7 cellular contexts compared by ENCODE assay signal in genomic region chr2:173990970-173991819, GRCh38. TPM values are rescaled to one million over a fixed set of nuclear protein-coding genes. Genes with fewer than 3 reads are reported as not detected.
DNase-seq lines count a peak whose midpoint lies in the region; ATAC-seq and TF ChIP-seq lines count a peak whose summit lies in the region.

No MANE protein-coding gene starts in this region.

- WGBS in body of pancreas, 2 donors: 19 to 28% methylated on average over 13 of the region's 13 CpGs

- intact Hi-C loops in body of pancreas (cut with DNase I): no loop called here

- H3K4me1 Mint-ChIP-seq in mesothelial cell of epicardium: peaks cover 31% of the 10 kb centered on the region

- H3K27me3 Mint-ChIP-seq in mesothelial cell of epicardium (ENCODE audit: low read depth): no peaks in the 10 kb centered on the region

- H3K36me3 ChIP-seq in body of pancreas (replicated peaks in 1 of 2; ENCODE audit: insufficient read depth in 1 of 2, low read depth in 2 of 2): no peaks in the 10 kb centered on the region
- H3K36me3 ChIP-seq in H7 (replicated peaks; ENCODE audit: control insufficient read depth, insufficient read depth, low read length): no peaks in the 10 kb centered on the region

- TF ChIP-seq POLR2A in GM19193 (IDR thresholded peaks at IDR 0.05; ENCODE audit: extremely low read depth, insufficient read depth, insufficient read length) (peak; percentile 33), body of pancreas (IDR thresholded peaks at IDR 0.05) (peak in 1 of 3 donors; percentile 16)

- H3K9me3 ChIP-seq in body of pancreas: no peaks in the 10 kb centered on the region

- H3K4me1 ChIP-seq in body of pancreas: peaks cover 23% of the 10 kb centered on the region

- H3K36me3 Mint-ChIP-seq in mesothelial cell of epicardium: no peaks in the 10 kb centered on the region

- peak overlapping the region in 2 of 4 donors; percentile 40 to 67 for H3K27ac ChIP-seq in body of pancreas

- H3K27me3 ChIP-seq in body of pancreas (no peaks in the 10 kb centered on the region), H7 (ENCODE audit: control insufficient read depth, insufficient read depth, low read length) (no peaks in the 10 kb centered on the region)

- TF ChIP-seq CTCF in body of pancreas (IDR thresholded peaks at IDR 0.05): no peak
- TF ChIP-seq CTCF in mesothelial cell of epicardium (IDR thresholded peaks at IDR 0.05; ENCODE audit: unreplicated experiment): no peak

- peak overlapping the region; percentile 38 for H3K27ac Mint-ChIP-seq in mesothelial cell of epicardium

- H3K9me3 Mint-ChIP-seq in mesothelial cell of epicardium: no peaks in the 10 kb centered on the region

- no peak overlapping the region for H3K4me3 Mint-ChIP-seq in mesothelial cell of epicardium

- no peak overlapping the region for H3K4me3 ChIP-seq in body of pancreas
- no peak overlapping the region for H3K4me3 ChIP-seq in H7 (ENCODE audit: insufficient read depth, low read depth, low read length)

- ATAC-seq in HG03378 (IDR thresholded peaks at IDR 0.05; ENCODE audit: unreplicated experiment): peak; percentile 71
- ATAC-seq in body of pancreas: peak; percentile 72

- peak; percentile 64 to 87 (median 80) for DNase-seq in body of pancreas
- DNase-seq in mesothelial cell of epicardium (ENCODE audit: low spot score in 2 of 2, unreplicated experiment in 2 of 2): no peak
- DNase-seq in H7: no peak
- DNase-seq in activated CD4-positive, CD25-positive, alpha-beta regulatory T cell (lab: John Stamatoyannopoulos, UW): no peak
- no peak for DNase-seq in SK-N-DZ (ENCODE audit: low spot score)

RNA-seq across cellular contexts. Expression of gene SP3, which starts 26.0 kb away (rescaled TPM):
- total RNA-seq in body of pancreas (10 to 100 TPM; 41.0 to 42.8 TPM), mesothelial cell of epicardium (106 to 113 TPM (median 110 TPM) in 3 replicates)
- 107 and 129 TPM in 2 replicates for total RNA-seq in H7 (2014; rRNA removed; shearing (Covaris generic))
- polyA plus RNA-seq in SK-N-DZ (2014; cell fraction: cytosol; rRNA removed): 61.8 and 63.5 TPM in 2 replicates
- polyA plus RNA-seq in SK-N-DZ (2014; cell fraction: nucleus; rRNA removed): 39.5 and 69.9 TPM in 2 replicates

Comparison
In these comparisons a context has a peak if more than half of its experiments do, and no peak if none do; other contexts are left out.
1. DNase-seq: peak in body of pancreas (4 of 4); none in mesothelial cell of epicardium (0 of 2), H7 (single experiment), activated CD4-positive, CD25-positive, alpha-beta regulatory T cell (0 of 4) and SK-N-DZ (single experiment).